ENCODE assay signal across 9 cellular contexts in genomic region chr19:57633832-57634131, GRCh38. TPM values are rescaled to one million over a fixed set of nuclear protein-coding genes. Genes with fewer than 3 reads are reported as not detected.
DNase-seq lines count a peak whose midpoint lies in the region; ATAC-seq, FAIRE-seq and TF ChIP-seq lines count a peak whose summit lies in the region.
"Had no signal": no experiment of that assay in that cellular context is flagged by ENCODE, and none has a peak within 500 bp of the region (broad histone marks: within the 10 kb centered on the region; RNA-seq: fewer than 3 reads in every experiment).

No MANE protein-coding gene starts in this region.

- no peak for FAIRE-seq in RCC 7860 (lab: Jason Lieb, UNC)
- FAIRE-seq: GM18507 had no signal

- TF ChIP-seq CTCF in CD14-positive monocyte (IDR thresholded peaks at IDR 0.05) (no peak), Panc1 (IDR thresholded peaks at IDR 0.05) (no peak), epithelial cell of proximal tubule (conservative IDR thresholded peaks at IDR 0.05; ENCODE audit: low read depth, low read length) (no peak), neural cell (IDR thresholded peaks at IDR 0.05; ENCODE audit: poor library complexity, severe bottlenecking) (no peak), GM10248 (IDR thresholded peaks at IDR 0.05; ENCODE audit: control extremely low read depth, extremely low read depth, low read depth, missing control alignments) (no peak)

- H2AFZ ChIP-seq in neural cell (ENCODE audit: low read depth, low read length), result peak overlapping the region; percentile 48

- H3K36me3 ChIP-seq in Panc1 (ENCODE audit: control insufficient read depth, insufficient read depth, low read length) (no peaks in the 10 kb centered on the region; the same call in 1 of the 2 replicates), neural cell (ENCODE audit: insufficient read depth, low read length) (peaks cover 32% of the 10 kb centered on the region)

- H3K36me3 Mint-ChIP-seq in CD14-positive monocyte, result peaks cover 40 to 44% of the 10 kb centered on the region in 2 donors

- DNase-seq in CD14-positive monocyte (ENCODE audit: low spot score), result no peak
- no peak for DNase-seq in Panc1 (ENCODE audit: low read depth, low spot score)
- DNase-seq in epithelial cell of proximal tubule (ENCODE audit: low read depth), result no peak
- no peak for DNase-seq in RCC 7860 (ENCODE audit: low spot score)
- no peak for DNase-seq in HEK293T (ENCODE audit: extremely low spot score)
- DNase-seq in GM10248 (ENCODE audit: extremely low spot score), result no peak

- no peaks in the 10 kb centered on the region for H4K20me1 ChIP-seq in neural cell (ENCODE audit: insufficient read depth)

- H3K9me3 Mint-ChIP-seq in CD14-positive monocyte, result peaks cover 39 to 60% (median 50%) of the 10 kb centered on the region in 7 donors

- peaks cover 0 to 5% (median 0%) of the 10 kb centered on the region in 3 donors for H3K27me3 Mint-ChIP-seq in CD14-positive monocyte (ENCODE audit: low read depth in 3 of 3)

- TF ChIP-seq EP300 in neural cell (conservative IDR thresholded peaks at IDR 0.05; ENCODE audit: poor library complexity, severe bottlenecking), result no peak

- H3K4me3 ChIP-seq in Panc1 (ENCODE audit: low read depth in 2 of 2, low read length in 2 of 2) (peak overlapping the region; percentile 75 to 90), epithelial cell of proximal tubule (ENCODE audit: low read depth, low read length) (peak overlapping the region; percentile 90), neural cell (ENCODE audit: low read length) (peak overlapping the region; percentile 95)

- H3K9ac ChIP-seq in neural cell (ENCODE audit: low read length), result peak overlapping the region; percentile 86

- ATAC-seq in Panc1 (0 out of 2 replicates have a peak, but pooled peaks have one; percentile 7), HG02981 (IDR thresholded peaks at IDR 0.05; ENCODE audit: unreplicated experiment) (no peak)

- CTCF ChIA-PET in Panc1 (lab: Charles Lee) (no interaction called here), HEK293T (lab: Yijun Ruan, JAX) (no interaction called here), GM10248 (lab: Yijun Ruan, JAX) (interaction anchor here (0.7 to 1.2 kb wide), 3 partner anchors 11 to 227 kb away, joined by 3 read pairs; partner anchors contain the start of gene ZNF134)

- in situ Hi-C loops in Panc1 (cut with HindIII; ENCODE audit: low pct_unique_long_range_greater_than_20kb, low sequenced_read_pairs), result no loop called here

- peak overlapping the region; percentile 78 for H3K27ac ChIP-seq in Panc1 (ENCODE audit: low read length)
- peak overlapping the region; percentile 78 for H3K27ac ChIP-seq in neural cell (ENCODE audit: low read length)

- peak overlapping the region; percentile 95 for H3K4me3 Mint-ChIP-seq in CD14-positive monocyte

- BruUV-seq in Panc1 (replicated peaks; lab: Mats Ljungman, UMichigan), result no TSS peak

- no peaks in the 10 kb centered on the region for H3F3A ChIP-seq in neural cell (ENCODE audit: insufficient read depth, low read length, poor library complexity, severe bottlenecking)

- H3K79me2 ChIP-seq in neural cell (replicated peaks; ENCODE audit: insufficient read depth, low read length), result peaks cover 42% of the 10 kb centered on the region

- H3K27me3 ChIP-seq in Panc1 (ENCODE audit: control insufficient read depth, insufficient read depth, low read length) (no peaks in the 10 kb centered on the region), neural cell (ENCODE audit: insufficient read depth, low read depth, low read length) (no peaks in the 10 kb centered on the region)

- H3K27ac Mint-ChIP-seq in CD14-positive monocyte, result peak overlapping the region in 4 of 7 donors; percentile 85 to 95 (median 92)

- TF ChIP-seq RAD21 in neural cell (conservative IDR thresholded peaks at IDR 0.05), result no peak

- H3K9me3 ChIP-seq in Panc1 (ENCODE audit: control insufficient read depth, insufficient read depth, low read depth, low read length), result peaks cover 24% of the 10 kb centered on the region; the same call in 1 of the 2 replicates
- H3K9me3 ChIP-seq in neural cell (ENCODE audit: low read length), result peaks cover 6% of the 10 kb centered on the region

- H3K4me1 ChIP-seq in Panc1 (ENCODE audit: control insufficient read depth, insufficient read depth, low read length), result peaks cover 5% of the 10 kb centered on the region; the same call in 1 of the 2 replicates

- intact Hi-C loops in CD14-positive monocyte (cut with micrococcal nuclease), result loop anchor here (2.0 to 10.0 kb wide), 7 partner anchors 47 to 359 kb away; partner anchors contain the start of genes ZNF416 (in 2 of the 2), ZNF551 (in 2 of the 2), ZNF17 (in 1 of the 2) and ZNF548 (in 1 of the 2)
- intact Hi-C loops in Panc1 (cut with micrococcal nuclease; ENCODE audit: unreplicated experiment), result no loop called here

- H3K4me1 Mint-ChIP-seq in CD14-positive monocyte, result peaks cover 17% of the 10 kb centered on the region

- POLR2A ChIA-PET in Panc1 (lab: Charles Lee), result interaction anchor here (0.6 kb wide), 1 partner anchor 64 kb away, joined by 5 read pairs; no protein-coding TSS in a partner anchor
- POLR2A ChIA-PET in HEK293T (lab: Yijun Ruan, JAX), result interaction anchor here (1.2 kb wide), 1 partner anchor 20 kb away, joined by 5 read pairs; the partner anchor contains the start of gene ZNF134
- POLR2A ChIA-PET in GM10248 (lab: Yijun Ruan, JAX), result no interaction called here

- H3K4me2 ChIP-seq in neural cell (ENCODE audit: low read length), result peak overlapping the region; percentile 74

- no peaks in the 10 kb centered on the region for H3K9me2 ChIP-seq in neural cell (ENCODE audit: insufficient read depth, low read length)

TF ChIP-seq in neural cell, 6 proteins besides CTCF, POLR2A, EP300 and RAD21 (continues in another document):
- TF ChIP-seq MXI1 (conservative IDR thresholded peaks at IDR 0.05; ENCODE audit: poor library complexity, severe bottlenecking) (no peak), SMC3 (conservative IDR thresholded peaks at IDR 0.05; ENCODE audit: poor library complexity) (no peak), POLR2AphosphoS5 (IDR thresholded peaks at IDR 0.05) (no peak)

TF ChIP-seq in HEK293T, 16 proteins besides CTCF, POLR2A, EP300 and RAD21:
- no peak for TF ChIP-seq NFRKB (IDR thresholded peaks at IDR 0.05)
- TF ChIP-seq FOXM1 (IDR thresholded peaks at IDR 0.05; ENCODE audit: borderline replicate concordance), result no peak
- TF ChIP-seq ELF4 (IDR thresholded peaks at IDR 0.05), result no peak
- TF ChIP-seq SP1 (IDR thresholded peaks at IDR 0.05), result no peak
- TF ChIP-seq BHLHE40 (IDR thresholded peaks at IDR 0.05; ENCODE audit: borderline replicate concordance), result no peak

RNA-seq across cellular contexts. Expression of gene ZNF211, which starts 0.8 kb away (rescaled TPM):
- polyA plus RNA-seq in CD14-positive monocyte (1 to 10 TPM; 4.5 to 6.1 TPM), neural cell (47.6 and 53.0 TPM in 2 replicates)
- total RNA-seq in Panc1 (2021; ENCODE audit: unreplicated experiment) (13.9 TPM), epithelial cell of proximal tubule (2.7 and 6.6 TPM in 2 replicates)
- 8.0 TPM for polyA plus RNA-seq in Panc1 (2012; ENCODE audit: insufficient read length)
- 66.2 and 70.2 TPM in 2 replicates for polyA minus RNA-seq in neural cell

RNA-seq across cellular contexts. Expression of gene ZNF134, which starts 19.7 kb away (rescaled TPM):
- 1 to 10 TPM; 3.3 to 5.4 TPM for polyA plus RNA-seq in CD14-positive monocyte
- 18.9 TPM for total RNA-seq in Panc1 (2021; ENCODE audit: unreplicated experiment)
- 17.9 TPM for polyA plus RNA-seq in Panc1 (2012; ENCODE audit: insufficient read length)
- 11.9 and 16.8 TPM in 2 replicates for total RNA-seq in epithelial cell of proximal tubule
- 34.1 and 40.7 TPM in 2 replicates for polyA plus RNA-seq in neural cell
- polyA minus RNA-seq in neural cell, result 83.0 and 110 TPM in 2 replicates

RNA-seq across cellular contexts. Expression of gene ZNF530, which starts 34.1 kb away (rescaled TPM):
- polyA plus RNA-seq in CD14-positive monocyte (1 to 10 TPM in 1 of 2 donors, under 1 TPM in 1; 0.72 to 1.3 TPM), neural cell (10.2 and 11.6 TPM in 2 replicates)
- total RNA-seq in Panc1 (2021; ENCODE audit: unreplicated experiment) (8.9 TPM), epithelial cell of proximal tubule (5.4 and 10.3 TPM in 2 replicates)
- polyA plus RNA-seq in Panc1 (2012; ENCODE audit: insufficient read length), result 2.4 TPM
- 10.5 and 11.1 TPM in 2 replicates for polyA minus RNA-seq in neural cell

RNA-seq across cellular contexts. Expression of gene ZSCAN4, which starts 35.0 kb away (rescaled TPM):
- polyA plus RNA-seq in CD14-positive monocyte, result not detected
- not detected for total RNA-seq in Panc1 (2021; ENCODE audit: unreplicated experiment)
- polyA plus RNA-seq in Panc1 (2012; ENCODE audit: insufficient read length), result not detected
- not detected in 2 replicates for total RNA-seq in epithelial cell of proximal tubule
- not detected in 2 replicates for polyA plus RNA-seq in neural cell
- polyA minus RNA-seq in neural cell, result not detected in 2 replicates

RNA-seq across cellular contexts. Expression of gene ZNF551, which starts 48.0 kb away (rescaled TPM):
- polyA plus RNA-seq in CD14-positive monocyte, result 1 to 10 TPM; 2.3 to 3.3 TPM
- 11.0 TPM for total RNA-seq in Panc1 (2021; ENCODE audit: unreplicated experiment)
- 3.5 TPM for polyA plus RNA-seq in Panc1 (2012; ENCODE audit: insufficient read length)
- total RNA-seq in epithelial cell of proximal tubule, result 1.8 and 8.0 TPM in 2 replicates
- polyA plus RNA-seq in neural cell, result 9.3 and 16.1 TPM in 2 replicates
- polyA minus RNA-seq in neural cell, result 43.1 and 50.0 TPM in 2 replicates
